In genomic region chr1:26811708-26812107, GRCh38 we compare ENCODE assay signal across 21 cellular contexts. TPM values are rescaled to one million over a fixed set of nuclear protein-coding genes. Genes with fewer than 3 reads are reported as not detected.
DNase-seq lines count a peak whose midpoint lies in the region; ATAC-seq and TF ChIP-seq lines count a peak whose summit lies in the region.
"Had no signal": no experiment of that assay in that cellular context is flagged by ENCODE, and none has a peak within 500 bp of the region (broad histone marks: within the 10 kb centered on the region; RNA-seq: fewer than 3 reads in every experiment).

No MANE protein-coding gene starts in this region.

- no peaks in the 10 kb centered on the region for H3K36me3 Mint-ChIP-seq in CD8-positive, alpha-beta memory T cell
- no peaks in the 10 kb centered on the region for H3K36me3 Mint-ChIP-seq in activated T-helper 2 cell treated with anti-CD3 and anti-CD28 coated beads, Interferon-gamma antibody, Interleukin-2, Interleukin-4, amounts not matched to agents 10 μg/mL and 5 μg/mL and 100 μg/mL, durations not matched to agents 14 hours and 24 hours and 36 hours (ENCODE audit: low read depth)
- H3K36me3 Mint-ChIP-seq in natural killer cell treated with Interleukin-12 subunit alpha and Interleukin-12 subunit beta and Interleukin-15 and Interleukin-18, amount 100 ng/mL, for 72 hours: no peaks in the 10 kb centered on the region
- H3K36me3 Mint-ChIP-seq: CD14-positive monocyte had no signal

- H3K27ac Mint-ChIP-seq in CD8-positive, alpha-beta memory T cell: peak overlapping the region in 7 of 8 donors; percentile 26 to 93 (median 68)
- H3K27ac Mint-ChIP-seq in activated T-helper 2 cell treated with anti-CD3 and anti-CD28 coated beads, Interferon-gamma antibody, Interleukin-2, Interleukin-4, amounts not matched to agents 10 μg/mL and 5 μg/mL and 100 μg/mL, durations not matched to agents 14 hours and 24 hours and 36 hours: peak overlapping the region; percentile 26
- H3K27ac Mint-ChIP-seq in natural killer cell treated with Interleukin-12 subunit alpha and Interleukin-12 subunit beta and Interleukin-15 and Interleukin-18, amount 100 ng/mL, for 72 hours: peak overlapping the region; percentile 69 to 87

- H3K4me1 ChIP-seq in CD8-positive, alpha-beta memory T cell (ENCODE audit: insufficient read depth, low read length): peaks cover 11% of the 10 kb centered on the region
- H3K4me1 ChIP-seq in IMR-90 (ENCODE audit: control insufficient read depth, insufficient read depth, low read length): no peaks in the 10 kb centered on the region

- no peaks in the 10 kb centered on the region for H3K27me3 Mint-ChIP-seq in CD8-positive, alpha-beta memory T cell
- H3K27me3 Mint-ChIP-seq in activated T-helper 2 cell treated with anti-CD3 and anti-CD28 coated beads, Interferon-gamma antibody, Interleukin-2, Interleukin-4, amounts not matched to agents 10 μg/mL and 5 μg/mL and 100 μg/mL, durations not matched to agents 14 hours and 24 hours and 36 hours (ENCODE audit: low read depth): no peaks in the 10 kb centered on the region
- H3K27me3 Mint-ChIP-seq in natural killer cell treated with Interleukin-12 subunit alpha and Interleukin-12 subunit beta and Interleukin-15 and Interleukin-18, amount 100 ng/mL, for 72 hours: no peaks in the 10 kb centered on the region

- no peak overlapping the region for H3K4me3 ChIP-seq in CD8-positive, alpha-beta memory T cell (ENCODE audit: low read length)
- no peak overlapping the region for H3K4me3 ChIP-seq in IMR-90 (ENCODE audit: insufficient read depth, low read depth, low read length)

- no peak overlapping the region for H3K18ac ChIP-seq in IMR-90 (ENCODE audit: low read depth, low read length)

- CTCF ChIA-PET in CD8-positive, alpha-beta memory T cell (lab: Charles Lee): interaction anchor here (1.2 to 4.9 kb wide), 9 partner anchors 8 to 311 kb away, joined by 3 to 68 read pairs (median 20); partner anchors contain the start of gene PIGV
- CTCF ChIA-PET in IMR-90 (lab: Yijun Ruan, JAX): interaction anchor here (0.6 to 1.2 kb wide), 3 partner anchors 10 to 337 kb away, joined by 3 read pairs; no protein-coding TSS in a partner anchor

- H4K5ac ChIP-seq in IMR-90 (ENCODE audit: low read depth, low read length): no peak overlapping the region

- no peak overlapping the region for H4K91ac ChIP-seq in IMR-90 (ENCODE audit: insufficient read depth, low read depth, low read length)

- TF ChIP-seq POLR2A in IMR-90 (IDR thresholded peaks at IDR 0.05; ENCODE audit: low read depth, low read length): no peak

- H3K14ac ChIP-seq in IMR-90 (replicated peaks; ENCODE audit: low read depth, low read length): no peak overlapping the region

- H3K36me3 ChIP-seq in CD8-positive, alpha-beta memory T cell (ENCODE audit: insufficient read depth, low read length): no peaks in the 10 kb centered on the region
- no peaks in the 10 kb centered on the region for H3K36me3 ChIP-seq in IMR-90 (ENCODE audit: control insufficient read depth, insufficient read depth, low read length)

- no peak for TF ChIP-seq RAD21 in IMR-90 (IDR thresholded peaks at IDR 0.05; ENCODE audit: low read length)

- POLR2A ChIA-PET in CD8-positive, alpha-beta memory T cell (lab: Charles Lee): interaction anchor here (0.8 to 2.9 kb wide), 3 partner anchors 22 to 78 kb away, joined by 4 to 12 read pairs (median 6); partner anchors contain the start of gene GPN2
- POLR2A ChIA-PET in IMR-90 (lab: Charles Lee; ENCODE audit: unreplicated experiment): no interaction called here

- H3K27me3 ChIP-seq in CD8-positive, alpha-beta memory T cell (ENCODE audit: insufficient read depth, low read length, poor library complexity, severe bottlenecking): no peaks in the 10 kb centered on the region
- no peaks in the 10 kb centered on the region for H3K27me3 ChIP-seq in IMR-90 (ENCODE audit: control insufficient read depth, insufficient read depth, low read length)

- H4K20me1 ChIP-seq in IMR-90 (ENCODE audit: insufficient read depth, low read length): no peaks in the 10 kb centered on the region

- peaks cover 21% of the 10 kb centered on the region in 3 donors for H3K4me1 Mint-ChIP-seq in CD8-positive, alpha-beta memory T cell
- H3K4me1 Mint-ChIP-seq in activated T-helper 2 cell treated with anti-CD3 and anti-CD28 coated beads, Interferon-gamma antibody, Interleukin-2, Interleukin-4, amounts not matched to agents 10 μg/mL and 5 μg/mL and 100 μg/mL, durations not matched to agents 14 hours and 24 hours and 36 hours (ENCODE audit: low read depth): peaks cover 17% of the 10 kb centered on the region
- peaks cover 23 to 24% of the 10 kb centered on the region in 2 donors for H3K4me1 Mint-ChIP-seq in natural killer cell treated with Interleukin-12 subunit alpha and Interleukin-12 subunit beta and Interleukin-15 and Interleukin-18, amount 100 ng/mL, for 72 hours (ENCODE audit: low read depth in 2 of 2)

- no peak overlapping the region for H3K23ac ChIP-seq in IMR-90 (ENCODE audit: low read depth, low read length)

- H2BK5ac ChIP-seq in IMR-90 (ENCODE audit: low read depth, low read length, poor library complexity, severe bottlenecking): no peak overlapping the region

- no peak overlapping the region for H2AFZ ChIP-seq in IMR-90 (replicated peaks; ENCODE audit: low read length, poor library complexity)

- no peak overlapping the region for H2AK9ac ChIP-seq in IMR-90 (replicated peaks; ENCODE audit: low read depth, low read length, poor library complexity)

- no peak overlapping the region for H3K4me2 ChIP-seq in IMR-90 (ENCODE audit: low read depth, low read length)
- H3K4me2 ChIP-seq: KMS-11 had no signal

- dilution Hi-C loops in IMR-90 (cut with HindIII; ENCODE audit: low sequenced_read_pairs, unreplicated experiment): no loop called here

- H3K56ac ChIP-seq in IMR-90 (ENCODE audit: extremely low read depth, insufficient read depth, low read length): no peak overlapping the region

- ATAC-seq in IMR-90 (ENCODE audit: low read depth): no peak
- ATAC-seq in natural killer cell treated with Interleukin-12 subunit alpha and Interleukin-12 subunit beta and Interleukin-15 and Interleukin-18, amount 100 ng/mL, for 72 hours: peak; percentile 60 to 78
- no peak for ATAC-seq in GM18498 (IDR thresholded peaks at IDR 0.05; ENCODE audit: unreplicated experiment)
- ATAC-seq: HepG2 had no signal

- H2BK15ac ChIP-seq in IMR-90 (ENCODE audit: low read depth, low read length): no peak overlapping the region

- TF ChIP-seq CTCF in IMR-90 (conservative IDR thresholded peaks at IDR 0.05; ENCODE audit: low read depth, low read length): no peak

- H2AK5ac ChIP-seq in IMR-90 (ENCODE audit: low read depth, low read length): no peak overlapping the region

- no peak overlapping the region for H2BK20ac ChIP-seq in IMR-90 (ENCODE audit: low read depth, low read length)

- in situ Hi-C loops in IMR-90 (cut with MboI; ENCODE audit: low sequenced_read_pairs): no loop called here

- no peaks in the 10 kb centered on the region for H3K9me1 ChIP-seq in IMR-90 (ENCODE audit: insufficient read depth, low read length)

- no peaks in the 10 kb centered on the region for H3K9me3 Mint-ChIP-seq in CD8-positive, alpha-beta memory T cell
- no peaks in the 10 kb centered on the region for H3K9me3 Mint-ChIP-seq in activated T-helper 2 cell treated with anti-CD3 and anti-CD28 coated beads, Interferon-gamma antibody, Interleukin-2, Interleukin-4, amounts not matched to agents 10 μg/mL and 5 μg/mL and 100 μg/mL, durations not matched to agents 14 hours and 24 hours and 36 hours
- H3K9me3 Mint-ChIP-seq in natural killer cell treated with Interleukin-12 subunit alpha and Interleukin-12 subunit beta and Interleukin-15 and Interleukin-18, amount 100 ng/mL, for 72 hours: no peaks in the 10 kb centered on the region

- H3K9me3 ChIP-seq in CD8-positive, alpha-beta memory T cell (ENCODE audit: low read length): no peaks in the 10 kb centered on the region
- H3K9me3 ChIP-seq in IMR-90 (ENCODE audit: control insufficient read depth, insufficient read depth, low read length): peaks cover 4% of the 10 kb centered on the region

- no TSS peak for BruUV-seq in IMR-90 (replicated peaks; lab: Mats Ljungman, UMichigan)

- no peak overlapping the region for H4K8ac ChIP-seq in IMR-90 (ENCODE audit: low read depth in 2 of 2, low read length in 2 of 2)

- H3K79me1 ChIP-seq in IMR-90 (ENCODE audit: low read depth in 1 of 2, low read length in 2 of 2): no peaks in the 10 kb centered on the region

- no peak for DNase-seq in CD8-positive, alpha-beta memory T cell
- DNase-seq in IMR-90: no peak
- DNase-seq in activated T-helper 2 cell treated with anti-CD3 and anti-CD28 coated beads, Interferon-gamma antibody, Interleukin-2, Interleukin-4, amounts not matched to agents 10 μg/mL and 5 μg/mL and 100 μg/mL, durations not matched to agents 14 hours and 24 hours and 36 hours (ENCODE audit: low spot score): no peak
- no peak for DNase-seq in natural killer cell treated with Interleukin-12 subunit alpha and Interleukin-12 subunit beta and Interleukin-15 and Interleukin-18, amount 100 ng/mL, for 72 hours (ENCODE audit: low spot score)
- DNase-seq in NCI-H187 treated with DMSO at 0.1 percent for 48 hours (lab: John Stamatoyannopoulos, UW): no peak
- no peak for DNase-seq in NCI-H1105 (lab: John Stamatoyannopoulos, UW)
- no peak for DNase-seq in activated CD4-positive, CD25-positive, alpha-beta regulatory T cell (lab: John Stamatoyannopoulos, UW)
- DNase-seq: ACHN, DMS79 treated with DMSO at 0.1 percent for 48 hours, MV-4-11, NCI-H1417, NCI-H187, NCI-H2227 treated with DMSO at 0.1 percent for 48 hours, NCI-H524, NCI-H82, SHP77 treated with DMSO at 0.1 percent for 48 hours had no signal

- no peak overlapping the region for H3K27ac ChIP-seq in CD8-positive, alpha-beta memory T cell (ENCODE audit: low read depth, low read length)
- H3K27ac ChIP-seq in IMR-90 (ENCODE audit: insufficient read depth, low read length): no peak overlapping the region
- H3K27ac ChIP-seq: KMS-11 had no signal

- H3K4me3 Mint-ChIP-seq in CD8-positive, alpha-beta memory T cell: no peak overlapping the region
- H3K4me3 Mint-ChIP-seq in activated T-helper 2 cell treated with anti-CD3 and anti-CD28 coated beads, Interferon-gamma antibody, Interleukin-2, Interleukin-4, amounts not matched to agents 10 μg/mL and 5 μg/mL and 100 μg/mL, durations not matched to agents 14 hours and 24 hours and 36 hours (ENCODE audit: low read depth): no peak overlapping the region
- peak overlapping the region; percentile 57 for H3K4me3 Mint-ChIP-seq in natural killer cell treated with Interleukin-12 subunit alpha and Interleukin-12 subunit beta and Interleukin-15 and Interleukin-18, amount 100 ng/mL, for 72 hours
- H3K4me3 Mint-ChIP-seq: CD14-positive monocyte had no signal

- no peak overlapping the region for H3K9ac ChIP-seq in IMR-90 (ENCODE audit: low read depth, low read length)
- H3K9ac ChIP-seq: KMS-11 had no signal

- H3K4ac ChIP-seq in IMR-90 (ENCODE audit: low read depth, low read length): no peak overlapping the region

- intact Hi-C loops in IMR-90 (cut with micrococcal nuclease): no loop called here
- intact Hi-C loops in activated T-helper 2 cell treated with anti-CD3 and anti-CD28 coated beads, Interferon-gamma antibody, Interleukin-2, Interleukin-4, amounts not matched to agents 10 μg/mL and 5 μg/mL and 100 μg/mL, durations not matched to agents 14 hours and 24 hours and 36 hours (cut with micrococcal nuclease): loop anchor here (2.0 to 5.0 kb wide), 2 partner anchors 17 to 66 kb away; no protein-coding TSS in a partner anchor

- H2BK120ac ChIP-seq in IMR-90 (ENCODE audit: low read depth, low read length): no peak overlapping the region

RNA-seq across cellular contexts. Expression of gene ZDHHC18, which starts 14.8 kb away (rescaled TPM):
- 10 to 100 TPM; 61.5 to 66.0 TPM for total RNA-seq in CD8-positive, alpha-beta memory T cell
- polyA plus RNA-seq in CD8-positive, alpha-beta memory T cell: 21.7 TPM
- 9.4 and 12.5 TPM in 2 replicates for total RNA-seq in IMR-90 (2012; rRNA removed)
- polyA plus RNA-seq in IMR-90 (2012; rRNA removed): 37.0 and 38.4 TPM in 2 replicates
- polyA plus RNA-seq in IMR-90 (2012; cell fraction: cytosol; rRNA removed): 16.2 and 37.8 TPM in 2 replicates
- polyA plus RNA-seq in IMR-90 (2012; cell fraction: nucleus; rRNA removed; ENCODE audit: low replicate concordance): 40.6 and 50.7 TPM in 2 replicates
- total RNA-seq in activated T-helper 2 cell treated with anti-CD3 and anti-CD28 coated beads, Interferon-gamma antibody, Interleukin-2, Interleukin-4, amounts not matched to agents 10 μg/mL and 5 μg/mL and 100 μg/mL, durations not matched to agents 14 hours and 24 hours and 36 hours: 62.7 and 64.3 TPM in 2 replicates
- 100 to 1,000 TPM in 1 of 2 donors, 10 to 100 TPM in 1; 87.2 to 106 TPM for total RNA-seq in natural killer cell treated with Interleukin-12 subunit alpha and Interleukin-12 subunit beta and Interleukin-15 and Interleukin-18, amount 100 ng/mL, for 72 hours

RNA-seq across cellular contexts. Expression of gene PIGV, which starts 24.0 kb away (rescaled TPM):
- 10 to 100 TPM; 23.6 to 24.9 TPM for total RNA-seq in CD8-positive, alpha-beta memory T cell
- polyA plus RNA-seq in CD8-positive, alpha-beta memory T cell: 19.1 TPM
- total RNA-seq in IMR-90 (2012; rRNA removed): 8.6 and 10.6 TPM in 2 replicates
- polyA plus RNA-seq in IMR-90 (2012; rRNA removed): 6.9 and 7.2 TPM in 2 replicates
- polyA plus RNA-seq in IMR-90 (2012; cell fraction: cytosol; rRNA removed): 7.4 and 11.3 TPM in 2 replicates
- 10.5 and 15.8 TPM in 2 replicates for polyA plus RNA-seq in IMR-90 (2012; cell fraction: nucleus; rRNA removed; ENCODE audit: low replicate concordance)
- total RNA-seq in activated T-helper 2 cell treated with anti-CD3 and anti-CD28 coated beads, Interferon-gamma antibody, Interleukin-2, Interleukin-4, amounts not matched to agents 10 μg/mL and 5 μg/mL and 100 μg/mL, durations not matched to agents 14 hours and 24 hours and 36 hours: 19.4 and 20.1 TPM in 2 replicates
- total RNA-seq in natural killer cell treated with Interleukin-12 subunit alpha and Interleukin-12 subunit beta and Interleukin-15 and Interleukin-18, amount 100 ng/mL, for 72 hours: 10 to 100 TPM; 44.3 to 60.2 TPM

RNA-seq across cellular contexts. Expression of gene SFN, which starts 51.2 kb away (rescaled TPM):
- under 1 TPM in 1 of 2 experiments, not detected in 1; 0.37 TPM for total RNA-seq in CD8-positive, alpha-beta memory T cell
- not detected for polyA plus RNA-seq in CD8-positive, alpha-beta memory T cell
- total RNA-seq in IMR-90 (2012; rRNA removed): 0.18 TPM in 1 of 2 replicates, not detected in the other
- polyA plus RNA-seq in IMR-90 (2012; rRNA removed): 0.17 and 0.34 TPM in 2 replicates
- 0.13 TPM in 1 of 2 replicates, not detected in the other for polyA plus RNA-seq in IMR-90 (2012; cell fraction: cytosol; rRNA removed)
- 0.58 and 0.98 TPM in 2 replicates for polyA plus RNA-seq in IMR-90 (2012; cell fraction: nucleus; rRNA removed; ENCODE audit: low replicate concordance)
- total RNA-seq in activated T-helper 2 cell treated with anti-CD3 and anti-CD28 coated beads, Interferon-gamma antibody, Interleukin-2, Interleukin-4, amounts not matched to agents 10 μg/mL and 5 μg/mL and 100 μg/mL, durations not matched to agents 14 hours and 24 hours and 36 hours: 0.32 and 0.62 TPM in 2 replicates
- under 1 TPM; 0.50 to 0.56 TPM for total RNA-seq in natural killer cell treated with Interleukin-12 subunit alpha and Interleukin-12 subunit beta and Interleukin-15 and Interleukin-18, amount 100 ng/mL, for 72 hours
- total RNA-seq: RPMI7951 had no signal
- polyA plus RNA-seq: CD14-positive monocyte had no signal

Comparison
In these comparisons a context has a peak if more than half of its experiments do, and no peak if none do; other contexts are left out.
1. H3K27ac Mint-ChIP-seq: peak in every context shown above with its lines; median percentile 78 in natural killer cell treated with Interleukin-12 subunit alpha and Interleukin-12 subunit beta and Interleukin-15 and Interleukin-18, amount 100 ng/mL, for 72 hours; 68 in CD8-positive, alpha-beta memory T cell; 26 in activated T-helper 2 cell treated with anti-CD3 and anti-CD28 coated beads, Interferon-gamma antibody, Interleukin-2, Interleukin-4, amounts not matched to agents 10 μg/mL and 5 μg/mL and 100 μg/mL, durations not matched to agents 14 hours and 24 hours and 36 hours.
2. ATAC-seq: peak in natural killer cell treated with Interleukin-12 subunit alpha and Interleukin-12 subunit beta and Interleukin-15 and Interleukin-18, amount 100 ng/mL, for 72 hours (2 of 2); none in IMR-90 (single experiment) and GM18498 (single experiment).